Comparison of ENCODE assay signal across 18 cellular contexts in the genomic region with DNA sequence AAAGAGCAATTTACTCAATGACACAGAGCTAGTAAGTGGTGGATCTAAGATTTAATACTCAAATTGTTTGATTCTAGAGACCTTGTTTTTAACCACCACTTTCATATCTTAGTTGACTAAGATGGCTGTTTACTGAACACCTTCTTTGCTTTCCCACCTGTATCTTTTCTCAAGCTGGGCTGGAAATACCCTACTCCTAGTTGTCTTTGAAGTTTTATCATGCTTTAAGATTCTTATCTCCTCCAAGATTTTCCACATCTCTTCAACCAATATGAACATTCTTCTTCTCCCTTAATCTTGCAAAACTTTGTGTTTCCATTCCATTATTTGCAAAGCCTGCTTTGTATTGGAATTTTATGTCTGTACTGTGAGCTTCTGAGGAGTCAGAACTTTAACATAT.
DNase-seq lines count a peak whose midpoint lies in the region; TF ChIP-seq lines count a peak whose summit lies in the region.
"Had no signal": no experiment of that assay in that cellular context is flagged by ENCODE, and none has a peak within 500 bp of the region (broad histone marks: within the 10 kb centered on the region; RNA-seq: fewer than 3 reads in every experiment).

No MANE protein-coding gene starts in this region.

- H3K27me3 Mint-ChIP-seq in Caco-2 (ENCODE audit: insufficient read depth, unreplicated experiment) = no peaks in the 10 kb centered on the region
- no peaks in the 10 kb centered on the region for H3K27me3 Mint-ChIP-seq in progenitor cell of endocrine pancreas
- H3K27me3 Mint-ChIP-seq: CD4-positive, CD25-positive, alpha-beta regulatory T cell; CD8-positive, alpha-beta memory T cell; IgD-negative memory B cell had no signal

- peaks cover 15% of the 10 kb centered on the region for H3K9me3 Mint-ChIP-seq in Caco-2 (ENCODE audit: unreplicated experiment)
- H3K9me3 Mint-ChIP-seq in progenitor cell of endocrine pancreas (ENCODE audit: low read depth) = no peaks in the 10 kb centered on the region

- H3K79me2 ChIP-seq in KMS-11 (ENCODE audit: insufficient read depth, low read depth) (no peaks in the 10 kb centered on the region), osteoblast (ENCODE audit: insufficient read depth, low read length) (no peaks in the 10 kb centered on the region)

- H3K4me2 ChIP-seq in KMS-11 = peak overlapping the region; percentile 72
- no peak overlapping the region for H3K4me2 ChIP-seq in osteoblast (ENCODE audit: insufficient read depth, low read length)

- H3K27ac Mint-ChIP-seq in Caco-2 (ENCODE audit: unreplicated experiment) (peak overlapping the region; percentile 83), progenitor cell of endocrine pancreas (no peak overlapping the region)
- H3K27ac Mint-ChIP-seq: CD4-positive, CD25-positive, alpha-beta regulatory T cell; CD8-positive, alpha-beta memory T cell; HFFc6; IgD-negative memory B cell had no signal

- H4K20me1 ChIP-seq in KMS-11 (ENCODE audit: insufficient read depth) (no peaks in the 10 kb centered on the region), osteoblast (ENCODE audit: insufficient read depth, low read length) (no peaks in the 10 kb centered on the region)

- no TSS peak for BruUV-seq in Caco-2 (replicated peaks; lab: Mats Ljungman, UMichigan)

- DNase-seq in Caco-2 = peak in 1 of 2 experiments; percentile 58
- DNase-seq in osteoblast (ENCODE audit: insufficient read length, low spot score, missing footprints) = no peak
- DNase-seq in progenitor cell of endocrine pancreas (ENCODE audit: low spot score, unreplicated experiment) = no peak
- no peak for DNase-seq in GM10248 (ENCODE audit: extremely low spot score)
- DNase-seq: ACHN; BE2C; C1 segment of cervical spinal cord; CD4-positive, CD25-positive, alpha-beta regulatory T cell; CD8-positive, alpha-beta memory T cell; DMS79 treated with DMSO at 0.1 percent for 48 hours; GF-D8; GM23248; HFFc6; KBM-7 had no signal

- CTCF ChIA-PET in Caco-2 (lab: Charles Lee) = interaction anchor here (0.6 kb wide), 1 partner anchor 133 kb away, joined by 4 read pairs; no protein-coding TSS in a partner anchor
- CTCF ChIA-PET in GM10248 (lab: Yijun Ruan, JAX) = no interaction called here

- H3K9me3 ChIP-seq in Caco-2 = no peaks in the 10 kb centered on the region
- no peaks in the 10 kb centered on the region for H3K9me3 ChIP-seq in endocrine pancreas (ENCODE audit: control insufficient read depth, low read length)
- no peaks in the 10 kb centered on the region for H3K9me3 ChIP-seq in osteoblast (ENCODE audit: low read depth, low read length)
- H3K9me3 ChIP-seq: BE2C had no signal

- intact Hi-C loops in Caco-2 (cut with micrococcal nuclease; ENCODE audit: unreplicated experiment) = loop anchor here (1.0 to 2.0 kb wide), 6 partner anchors 21 to 154 kb away; no protein-coding TSS in a partner anchor

- H3K27ac ChIP-seq in KMS-11 (peak overlapping the region; percentile 54), osteoblast (ENCODE audit: low read depth, low read length) (no peak overlapping the region)
- H3K27ac ChIP-seq: GM23248 had no signal

- H3K27me3 ChIP-seq in Caco-2 (replicated peaks; ENCODE audit: control insufficient read depth, insufficient read depth, low read length) = no peaks in the 10 kb centered on the region
- H3K27me3 ChIP-seq in KMS-11 (ENCODE audit: insufficient read depth, low read depth) = no peaks in the 10 kb centered on the region
- H3K27me3 ChIP-seq in endocrine pancreas (ENCODE audit: control insufficient read depth, insufficient read depth, low read length) = no peaks in the 10 kb centered on the region
- no peaks in the 10 kb centered on the region for H3K27me3 ChIP-seq in osteoblast (ENCODE audit: insufficient read depth, low read length)
- H3K27me3 ChIP-seq: BE2C had no signal

- H3K4me3 Mint-ChIP-seq in Caco-2 (ENCODE audit: unreplicated experiment) (peak overlapping the region; percentile 46), progenitor cell of endocrine pancreas (ENCODE audit: low read depth) (no peak overlapping the region)
- H3K4me3 Mint-ChIP-seq: CD4-positive, CD25-positive, alpha-beta regulatory T cell; CD8-positive, alpha-beta memory T cell; HFFc6; IgD-negative memory B cell had no signal

- peaks cover 45% of the 10 kb centered on the region for H3K4me1 ChIP-seq in Caco-2
- peaks cover 62% of the 10 kb centered on the region for H3K4me1 ChIP-seq in KMS-11 (ENCODE audit: low read depth, poor library complexity, severe bottlenecking)
- H3K4me1 ChIP-seq in endocrine pancreas (ENCODE audit: control insufficient read depth, insufficient read depth, low read length) = peaks cover 7% of the 10 kb centered on the region
- no peaks in the 10 kb centered on the region for H3K4me1 ChIP-seq in osteoblast (ENCODE audit: insufficient read depth, low read length)
- H3K4me1 ChIP-seq: BE2C had no signal

- TF ChIP-seq CTCF in Caco-2 (IDR thresholded peaks at IDR 0.05; ENCODE audit: insufficient read depth in 1 of 2, low read depth in 1 of 2, low read length in 1 of 2, severe bottlenecking in 1 of 2, unreplicated experiment in 1 of 2) (no peak), KMS-11 (conservative IDR thresholded peaks at IDR 0.05; ENCODE audit: low read depth, low read length) (no peak), osteoblast (IDR thresholded peaks at IDR 0.05; ENCODE audit: extremely low read depth, low read depth, low read length) (no peak), progenitor cell of endocrine pancreas (IDR thresholded peaks at IDR 0.05; ENCODE audit: unreplicated experiment) (no peak), GM10248 (IDR thresholded peaks at IDR 0.05; ENCODE audit: control extremely low read depth, extremely low read depth, low read depth, missing control alignments) (no peak)

- H3K36me3 Mint-ChIP-seq in Caco-2 (ENCODE audit: insufficient read depth, unreplicated experiment) (peaks cover 16% of the 10 kb centered on the region), progenitor cell of endocrine pancreas (ENCODE audit: insufficient read depth) (no peaks in the 10 kb centered on the region)
- H3K36me3 Mint-ChIP-seq: CD4-positive, CD25-positive, alpha-beta regulatory T cell; CD8-positive, alpha-beta memory T cell; IgD-negative memory B cell had no signal

- H2AFZ ChIP-seq in KMS-11 (ENCODE audit: low read depth) = peak overlapping the region; percentile 19; the same call in 1 of the 2 replicates
- no peak overlapping the region for H2AFZ ChIP-seq in osteoblast (ENCODE audit: low read length)
- H2AFZ ChIP-seq: GM23248 had no signal

- H3K36me3 ChIP-seq in Caco-2 (ENCODE audit: control insufficient read depth, insufficient read depth, low read length) (no peaks in the 10 kb centered on the region), KMS-11 (ENCODE audit: insufficient read depth) (no peaks in the 10 kb centered on the region), endocrine pancreas (ENCODE audit: control insufficient read depth, insufficient read depth, low read length) (no peaks in the 10 kb centered on the region), osteoblast (ENCODE audit: insufficient read depth, low read length) (no peaks in the 10 kb centered on the region)
- H3K36me3 ChIP-seq: BE2C had no signal

- POLR2A ChIA-PET in Caco-2 (lab: Charles Lee) = no interaction called here
- POLR2A ChIA-PET in GM10248 (lab: Yijun Ruan, JAX) = interaction anchor here (0.7 kb wide), 1 partner anchor 708 kb away, joined by 4 read pairs; no protein-coding TSS in a partner anchor

- H3K4me1 Mint-ChIP-seq in Caco-2 (ENCODE audit: low read depth, unreplicated experiment) (peaks cover 33% of the 10 kb centered on the region), progenitor cell of endocrine pancreas (ENCODE audit: low read depth) (peaks cover 7% of the 10 kb centered on the region)
- H3K4me1 Mint-ChIP-seq: CD4-positive, CD25-positive, alpha-beta regulatory T cell; CD8-positive, alpha-beta memory T cell; IgD-negative memory B cell had no signal

- H3K4me3 ChIP-seq in Caco-2 (ENCODE audit: low read depth, low read length) = no peak overlapping the region
- no peak overlapping the region for H3K4me3 ChIP-seq in KMS-11 (IDR thresholded peaks at IDR 0.05; ENCODE audit: insufficient read depth, low read depth, low read length)
- H3K4me3 ChIP-seq in endocrine pancreas (ENCODE audit: control insufficient read depth, insufficient read depth, low read length) = peak overlapping the region; percentile 14
- H3K4me3 ChIP-seq in osteoblast (ENCODE audit: insufficient read depth, low read length) = no peak overlapping the region
- H3K4me3 ChIP-seq: GM12878, GM23248 had no signal

- H3K9ac ChIP-seq in KMS-11 = no peak overlapping the region
- H3K9ac ChIP-seq in endocrine pancreas (ENCODE audit: control insufficient read depth, insufficient read depth, low read length) = no peak overlapping the region
- H3K9ac ChIP-seq: GM23248 had no signal
